Comparison of ENCODE assay signal across 8 cellular contexts in genomic region chr9:126376311-126376902, GRCh38. TPM values are rescaled to one million over a fixed set of nuclear protein-coding genes. Genes with fewer than 3 reads are reported as not detected.
A peak's percentile ranks its signal among the peaks of the same experiment; 100 is the strongest.
DNase-seq lines count a peak whose midpoint lies in the region; ATAC-seq and TF ChIP-seq lines count a peak whose summit lies in the region.

No MANE protein-coding gene starts in this region.

- peaks cover 54% of the 10 kb centered on the region for H3K4me1 ChIP-seq in Caco-2

- intact Hi-C loops in Caco-2 (cut with micrococcal nuclease; ENCODE audit: unreplicated experiment): no loop called here

- H3K9me3 Mint-ChIP-seq in Caco-2 (ENCODE audit: unreplicated experiment) (no peaks in the 10 kb centered on the region), osteocyte (ENCODE audit: unreplicated experiment) (no peaks in the 10 kb centered on the region)

- peak overlapping the region; percentile 33 for H3K27ac Mint-ChIP-seq in Caco-2 (ENCODE audit: unreplicated experiment)
- H3K27ac Mint-ChIP-seq in osteocyte (ENCODE audit: unreplicated experiment): peak overlapping the region; percentile 86

- ATAC-seq in HG03045 (IDR thresholded peaks at IDR 0.05; ENCODE audit: unreplicated experiment) (no peak), HG03442 (IDR thresholded peaks at IDR 0.05; ENCODE audit: unreplicated experiment) (no peak)

- H3K36me3 Mint-ChIP-seq in Caco-2 (ENCODE audit: insufficient read depth, unreplicated experiment) (peaks cover 4% of the 10 kb centered on the region), osteocyte (ENCODE audit: unreplicated experiment) (peaks cover 7% of the 10 kb centered on the region)

- DNase-seq in Caco-2 (peak in 1 of 2 experiments; percentile 64), NCI-H748 treated with DMSO at 0.1 percent for 48 hours (lab: John Stamatoyannopoulos, UW) (peak; percentile 21), globus pallidus (ENCODE audit: low spot score) (peak; percentile 97), osteocyte (ENCODE audit: extremely low spot score, unreplicated experiment) (no peak), erythroblast (lab: John Stamatoyannopoulos, UW) (no peak), GF-D8 (lab: John Stamatoyannopoulos, UW) (no peak)

- no peaks in the 10 kb centered on the region for H3K27me3 ChIP-seq in Caco-2 (replicated peaks; ENCODE audit: control insufficient read depth, insufficient read depth, low read length)

- no peaks in the 10 kb centered on the region for H3K9me3 ChIP-seq in Caco-2

- H3K4me3 Mint-ChIP-seq in Caco-2 (ENCODE audit: unreplicated experiment): no peak overlapping the region
- no peak overlapping the region for H3K4me3 Mint-ChIP-seq in osteocyte (ENCODE audit: unreplicated experiment)

- H3K4me1 Mint-ChIP-seq in Caco-2 (ENCODE audit: low read depth, unreplicated experiment): peaks cover 56% of the 10 kb centered on the region
- peaks cover 47% of the 10 kb centered on the region for H3K4me1 Mint-ChIP-seq in osteocyte (ENCODE audit: unreplicated experiment)

- no peak for TF ChIP-seq CTCF in Caco-2 (IDR thresholded peaks at IDR 0.05; ENCODE audit: insufficient read depth in 1 of 2, low read depth in 1 of 2, low read length in 1 of 2, severe bottlenecking in 1 of 2, unreplicated experiment in 1 of 2)
- TF ChIP-seq CTCF in osteocyte (IDR thresholded peaks at IDR 0.05): no peak

- no TSS peak for BruUV-seq in Caco-2 (replicated peaks; lab: Mats Ljungman, UMichigan)

- H3K36me3 ChIP-seq in Caco-2 (ENCODE audit: control insufficient read depth, insufficient read depth, low read length): no peaks in the 10 kb centered on the region; the same call in none of the 2 replicates

- POLR2A ChIA-PET in Caco-2 (lab: Charles Lee): no interaction called here

- CTCF ChIA-PET in Caco-2 (lab: Charles Lee): interaction anchor here (0.6 to 1.4 kb wide), 2 partner anchors 22 to 255 kb away, joined by 4 read pairs; no protein-coding TSS in a partner anchor

- TF ChIP-seq POLR2A in erythroblast (IDR thresholded peaks at IDR 0.05; ENCODE audit: low read length): no peak

- H3K27me3 Mint-ChIP-seq in Caco-2 (ENCODE audit: insufficient read depth, unreplicated experiment) (no peaks in the 10 kb centered on the region), osteocyte (ENCODE audit: unreplicated experiment) (no peaks in the 10 kb centered on the region)

- H3K4me3 ChIP-seq in Caco-2 (ENCODE audit: low read depth, low read length): no peak overlapping the region

RNA-seq across cellular contexts. Expression of gene MVB12B, which starts 49.8 kb away (rescaled TPM):
- 20.8 and 24.4 TPM in 2 replicates for total RNA-seq in Caco-2 (2022)
- total RNA-seq in osteocyte: 18.7 and 20.2 TPM in 2 replicates

Comparison
In these comparisons a context has a peak if more than half of its experiments do, and no peak if none do; other contexts are left out.
1. DNase-seq: peak in NCI-H748 treated with DMSO at 0.1 percent for 48 hours (single experiment) and globus pallidus (single experiment); none in osteocyte (single experiment), erythroblast (0 of 2) and GF-D8 (single experiment).